Comparison of ENCODE assay signal across 18 cellular contexts in genomic region chr14:88838015-88838414, GRCh38.
"Had no signal": no experiment of that assay in that cellular context is flagged by ENCODE, and none has a peak within 500 bp of the region (broad histone marks: within the 10 kb centered on the region; RNA-seq: fewer than 3 reads in every experiment).

No MANE protein-coding gene starts in this region.

- H3K4me3 ChIP-seq: heart right ventricle, left ventricle myocardium inferior, ovary, psoas muscle, right atrium auricular region, tibial artery had no signal

- H3K27me3 ChIP-seq: brain microvascular endothelial cell, heart right ventricle, neutrophil, ovary, right atrium auricular region, tibial artery had no signal

- H3K27ac ChIP-seq: brain microvascular endothelial cell, heart right ventricle, left ventricle myocardium inferior, neutrophil, psoas muscle, right atrium auricular region, tibial artery had no signal

- H3K9me3 ChIP-seq: heart right ventricle, left ventricle myocardium inferior, neutrophil, ovary, psoas muscle, right atrium auricular region, tibial artery had no signal

- DNase-seq: activated CD4-positive, alpha-beta T cell treated with anti-CD3 and anti-CD28 coated beads for 1 hour; activated CD8-positive, alpha-beta memory T cell treated with anti-CD3 and anti-CD28 coated beads for 24 hours; activated CD8-positive, alpha-beta memory T cell treated with anti-CD3 and anti-CD28 coated beads, Interleukin-2, amount 50 U/mL, for 4 hours; activated T-cell treated with anti-CD3 and anti-CD28 coated beads, Interleukin-2, amount 50 U/mL, for 24 hours; aorta; brain microvascular endothelial cell; caudate nucleus; effector CD4-positive, alpha-beta T cell; heart right ventricle; kidney; left ventricle myocardium inferior; ovary; psoas muscle; stimulated activated CD4-positive, alpha-beta T cell treated with anti-CD3 and anti-CD28 coated beads, Interleukin-4, amount 100 ng/mL, for 24 hours; stimulated activated naive CD8-positive, alpha-beta T cell treated with anti-CD3 and anti-CD28 coated beads, Interleukin-15, Interleukin-2, amounts not matched to agents 100 U/mL and 50 U/mL, for 24 hours; tibial artery had no signal

- H3K36me3 ChIP-seq: brain microvascular endothelial cell, left ventricle myocardium inferior, ovary, right atrium auricular region had no signal

- FAIRE-seq: kidney had no signal

- H3K4me1 ChIP-seq: psoas muscle had no signal
